ENCODE assay signal across 8 cellular contexts in the genomic region with DNA sequence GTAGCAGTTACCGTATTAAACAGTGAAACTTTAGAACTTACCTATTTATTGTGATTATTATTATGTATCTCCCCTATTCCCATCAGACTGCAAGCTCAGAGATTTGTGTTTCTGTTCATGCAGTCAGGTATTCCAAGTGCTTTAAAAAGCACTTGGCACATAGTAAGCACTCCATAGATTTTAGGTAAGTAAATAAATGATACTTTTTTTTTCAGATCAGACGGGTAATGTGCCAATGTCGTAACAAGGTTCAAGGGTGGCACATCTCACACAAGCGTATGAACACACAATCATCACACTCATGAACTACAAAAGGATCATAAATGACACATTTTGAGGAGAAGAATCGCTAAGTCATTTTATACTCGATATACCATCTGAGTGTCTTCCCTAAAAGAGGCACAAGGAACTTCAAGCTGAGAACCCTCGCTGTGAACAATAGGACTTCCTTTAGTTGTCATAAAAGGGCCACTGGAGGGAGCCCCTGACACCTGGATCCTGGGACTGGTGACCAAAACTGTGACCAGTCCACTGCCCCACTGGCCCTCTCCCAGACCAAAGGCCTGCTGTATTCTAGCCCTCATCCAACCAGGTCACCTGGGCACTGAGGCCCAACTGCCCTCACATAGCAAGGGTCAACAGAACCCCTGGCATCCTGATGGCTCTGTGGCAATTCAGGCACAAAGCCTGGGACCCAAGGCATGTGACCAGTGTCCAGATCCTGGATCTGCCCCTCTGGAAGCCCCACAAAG. TPM values are rescaled to one million over a fixed set of nuclear protein-coding genes. Genes with fewer than 3 reads are reported as not detected.
DNase-seq lines count a peak whose midpoint lies in the region; ATAC-seq, FAIRE-seq and TF ChIP-seq lines count a peak whose summit lies in the region.

No MANE protein-coding gene starts in this region.

- WGBS in lung, 2 donors, result 51 to 56% methylated on average over 7 of the region's 7 CpGs

- H3K4me1 ChIP-seq in DND-41 (ENCODE audit: insufficient read depth, low read length) (no peaks in the 10 kb centered on the region), lung (ENCODE audit: control insufficient read depth in 2 of 2, insufficient read depth in 2 of 2, low read length in 2 of 2) (no peaks in the 10 kb centered on the region)

- H3K79me2 ChIP-seq in DND-41 (ENCODE audit: insufficient read depth, low read length), result no peaks in the 10 kb centered on the region

- no peak overlapping the region for H3K27ac Mint-ChIP-seq in stimulated activated naive CD8-positive, alpha-beta T cell treated with anti-CD3 and anti-CD28 coated beads, Interleukin-15, amount 100 ng/mL, for 72 hours

- no peaks in the 10 kb centered on the region for H4K20me1 ChIP-seq in DND-41 (ENCODE audit: insufficient read depth, low read length)

- DNase-seq in DND-41 (no peak), LoVo (ENCODE audit: low spot score) (peak; percentile 10), bronchial epithelial cell (ENCODE audit: low read depth) (peak; percentile 14), lung (ENCODE audit: low spot score) (peak; percentile 61), NCI-H2107 treated with DMSO at 0.1 percent for 48 hours (lab: John Stamatoyannopoulos, UW; ENCODE audit: unreplicated experiment) (no peak)
- DNase-seq in stimulated activated naive CD8-positive, alpha-beta T cell treated with anti-CD3 and anti-CD28 coated beads, Interleukin-15, amount 100 ng/mL, for 72 hours, result no peak

- H3K27ac ChIP-seq in DND-41 (ENCODE audit: low read length), result no peak overlapping the region
- no peak overlapping the region for H3K27ac ChIP-seq in lung (ENCODE audit: low read depth in 1 of 2, low read length in 1 of 2)

- H3K9me3 ChIP-seq in DND-41 (ENCODE audit: insufficient read depth, low read length, severe bottlenecking), result no peaks in the 10 kb centered on the region
- H3K9me3 ChIP-seq in lung (ENCODE audit: control insufficient read depth in 2 of 2, insufficient read depth in 1 of 2, low read length in 1 of 2), result no peaks in the 10 kb centered on the region

- no peaks in the 10 kb centered on the region for H3K27me3 ChIP-seq in DND-41 (ENCODE audit: insufficient read depth, low read length, poor library complexity)
- H3K27me3 ChIP-seq in bronchial epithelial cell (ENCODE audit: control insufficient read depth, insufficient read depth, low read length), result no peaks in the 10 kb centered on the region
- H3K27me3 ChIP-seq in lung (ENCODE audit: control insufficient read depth, insufficient read depth), result no peaks in the 10 kb centered on the region

- H3K4me3 ChIP-seq in DND-41 (ENCODE audit: low read depth in 1 of 2, low read length in 2 of 2) (no peak overlapping the region), bronchial epithelial cell (ENCODE audit: low read depth, low read length) (no peak overlapping the region), lung (no peak overlapping the region)

- no peak overlapping the region for H3K9ac ChIP-seq in DND-41 (ENCODE audit: low read depth, low read length)

- no peak overlapping the region for H3K4me3 Mint-ChIP-seq in stimulated activated naive CD8-positive, alpha-beta T cell treated with anti-CD3 and anti-CD28 coated beads, Interleukin-15, amount 100 ng/mL, for 72 hours

- peak; percentile 39 for TF ChIP-seq CTCF in DND-41 (IDR thresholded peaks at IDR 0.05; ENCODE audit: borderline replicate concordance, extremely low read depth, low read length, poor library complexity, severe bottlenecking)
- peak; percentile 45 for TF ChIP-seq CTCF in bronchial epithelial cell (IDR thresholded peaks at IDR 0.05; ENCODE audit: insufficient read depth, low read length, severe bottlenecking)
- TF ChIP-seq CTCF in lung (IDR thresholded peaks at IDR 0.05; ENCODE audit: control extremely low read depth, extremely low read depth), result peak; percentile 23

- FAIRE-seq in bronchial epithelial cell (lab: Jason Lieb, UNC), result no peak

- H3K4me2 ChIP-seq in DND-41 (ENCODE audit: insufficient read depth, low read length), result no peak overlapping the region

- no peaks in the 10 kb centered on the region for H3K9me3 Mint-ChIP-seq in stimulated activated naive CD8-positive, alpha-beta T cell treated with anti-CD3 and anti-CD28 coated beads, Interleukin-15, amount 100 ng/mL, for 72 hours

- H3K36me3 ChIP-seq in DND-41 (ENCODE audit: insufficient read depth, low read length), result no peaks in the 10 kb centered on the region
- H3K36me3 ChIP-seq in bronchial epithelial cell (ENCODE audit: control insufficient read depth, insufficient read depth, low read length), result no peaks in the 10 kb centered on the region
- no peaks in the 10 kb centered on the region for H3K36me3 ChIP-seq in lung (ENCODE audit: control insufficient read depth in 2 of 2, insufficient read depth in 2 of 2, low read length in 2 of 2)

- H3K4me1 Mint-ChIP-seq in stimulated activated naive CD8-positive, alpha-beta T cell treated with anti-CD3 and anti-CD28 coated beads, Interleukin-15, amount 100 ng/mL, for 72 hours, result no peaks in the 10 kb centered on the region

- H3K27me3 Mint-ChIP-seq in stimulated activated naive CD8-positive, alpha-beta T cell treated with anti-CD3 and anti-CD28 coated beads, Interleukin-15, amount 100 ng/mL, for 72 hours, result no peaks in the 10 kb centered on the region

- no peak overlapping the region for H2AFZ ChIP-seq in DND-41 (ENCODE audit: low read depth, low read length)

- ATAC-seq in DND-41 (ENCODE audit: insufficient read depth, low read depth) (no peak), lung (ENCODE audit: insufficient read depth, low FRiP score) (peak; percentile 62), HG03442 (IDR thresholded peaks at IDR 0.05; ENCODE audit: unreplicated experiment) (no peak), GM21528 (IDR thresholded peaks at IDR 0.05; ENCODE audit: low FRiP score, unreplicated experiment) (no peak)
- no peak for ATAC-seq in stimulated activated naive CD8-positive, alpha-beta T cell treated with anti-CD3 and anti-CD28 coated beads, Interleukin-15, amount 100 ng/mL, for 72 hours

RNA-seq across cellular contexts. Expression of gene KIF9, which starts 32.1 kb away (rescaled TPM):
- total RNA-seq in bronchial epithelial cell, result 1.2 and 2.1 TPM in 2 replicates
- total RNA-seq in lung, result 10 to 100 TPM; 18.2 to 18.4 TPM
- 10 to 100 TPM; 13.6 to 17.6 TPM for polyA plus RNA-seq in lung

RNA-seq across cellular contexts. Expression of gene KLHL18, which starts 32.3 kb away (rescaled TPM):
- total RNA-seq in bronchial epithelial cell (25.5 and 27.0 TPM in 2 replicates), lung (10 to 100 TPM; 13.4 to 27.5 TPM)
- 10 to 100 TPM; 15.2 to 20.7 TPM for polyA plus RNA-seq in lung

Comparison
In these comparisons a context has a peak if more than half of its experiments do, and no peak if none do; other contexts are left out.
1. DNase-seq: peak in LoVo (single experiment), bronchial epithelial cell (single experiment) and lung (single experiment); none in DND-41 (single experiment), NCI-H2107 treated with DMSO at 0.1 percent for 48 hours (single experiment) and stimulated activated naive CD8-positive, alpha-beta T cell treated with anti-CD3 and anti-CD28 coated beads, Interleukin-15, amount 100 ng/mL, for 72 hours (0 of 2).
2. Peak in every context shown above with its lines, with median percentiles within 50 percentile points of each other: CTCF ChIP-seq.